In the genomic region with DNA sequence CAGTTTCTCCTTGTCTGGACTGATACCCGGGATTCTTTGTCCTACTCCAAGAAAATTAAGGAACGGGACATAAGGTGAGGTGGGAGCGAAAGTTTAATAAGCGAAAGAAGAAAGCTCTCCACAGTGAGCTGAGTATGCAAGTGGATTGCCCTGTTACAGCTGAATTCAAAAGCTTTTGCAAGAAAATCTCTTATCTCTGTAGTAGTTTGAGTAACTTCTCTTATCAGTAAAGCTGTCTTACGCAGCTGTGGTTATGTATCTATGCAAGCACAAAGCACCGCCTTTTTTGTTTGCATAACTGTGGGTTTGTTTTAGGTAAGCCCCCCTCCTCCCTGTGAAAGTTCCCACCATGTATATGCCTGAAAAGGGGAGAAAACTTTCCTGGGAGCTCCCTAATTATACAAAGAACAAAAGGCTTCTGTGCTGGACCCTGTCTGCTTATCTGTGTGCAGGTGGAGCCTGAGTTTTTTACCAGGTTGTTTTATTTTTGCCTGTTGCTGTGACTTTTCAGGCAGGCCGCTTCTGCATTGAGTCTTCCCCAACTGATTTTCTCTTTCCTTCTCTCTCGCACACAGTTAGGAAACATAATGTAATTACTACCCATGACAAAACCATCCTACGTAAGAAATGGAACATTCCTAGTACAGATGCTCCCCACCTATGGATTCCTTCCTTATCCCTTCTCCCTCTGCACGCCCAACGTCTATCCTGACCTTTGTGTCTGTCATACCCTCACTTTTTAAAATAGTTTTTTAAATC, we compare ENCODE assay signal across 1 cellular context.
TF ChIP-seq lines count a peak whose summit lies in the region.

No MANE protein-coding gene starts in this region.

TF ChIP-seq in K562, 482 proteins besides CTCF, POLR2A, EP300 and RAD21 (continues in another document):
- no peak for TF ChIP-seq ZNF239 (CRISPR knock-in tag; IDR thresholded peaks at IDR 0.05)
- no peak for TF ChIP-seq POU5F1 (IDR thresholded peaks at IDR 0.05; ENCODE audit: borderline replicate concordance, low read depth, low read length, partially characterized antibody)
- TF ChIP-seq ARHGAP35 (IDR thresholded peaks at IDR 0.05; ENCODE audit: partially characterized antibody): no peak
- TF ChIP-seq ZFPM2 (CRISPR knock-in tag; IDR thresholded peaks at IDR 0.05): no peak
- no peak for TF ChIP-seq HDAC8 (tag; IDR thresholded peaks at IDR 0.05)
- TF ChIP-seq ZNF197 (CRISPR knock-in tag; IDR thresholded peaks at IDR 0.05; ENCODE audit: low read depth): no peak
- TF ChIP-seq MAFF (IDR thresholded peaks at IDR 0.05; ENCODE audit: low read length): no peak
- no peak for TF ChIP-seq ZNF77 (CRISPR knock-in tag; IDR thresholded peaks at IDR 0.05)
- no peak for TF ChIP-seq NFE2 (IDR thresholded peaks at IDR 0.05; ENCODE audit: low read depth)
- no peak for TF ChIP-seq PHB (CRISPR knock-in tag; IDR thresholded peaks at IDR 0.05)
- no peak for TF ChIP-seq ELF1 (tag; IDR thresholded peaks at IDR 0.05)
- no peak for TF ChIP-seq ZNF445 (CRISPR knock-in tag; IDR thresholded peaks at IDR 0.05; ENCODE audit: low read depth)
- TF ChIP-seq ZFP30 (CRISPR knock-in tag; IDR thresholded peaks at IDR 0.05; ENCODE audit: borderline replicate concordance): no peak
- no peak for TF ChIP-seq ZNF232 (CRISPR knock-in tag; IDR thresholded peaks at IDR 0.05)
- no peak for TF ChIP-seq BDP1 (IDR thresholded peaks at IDR 0.05; ENCODE audit: insufficient read depth, insufficient read length)
- TF ChIP-seq, protein P1, sequence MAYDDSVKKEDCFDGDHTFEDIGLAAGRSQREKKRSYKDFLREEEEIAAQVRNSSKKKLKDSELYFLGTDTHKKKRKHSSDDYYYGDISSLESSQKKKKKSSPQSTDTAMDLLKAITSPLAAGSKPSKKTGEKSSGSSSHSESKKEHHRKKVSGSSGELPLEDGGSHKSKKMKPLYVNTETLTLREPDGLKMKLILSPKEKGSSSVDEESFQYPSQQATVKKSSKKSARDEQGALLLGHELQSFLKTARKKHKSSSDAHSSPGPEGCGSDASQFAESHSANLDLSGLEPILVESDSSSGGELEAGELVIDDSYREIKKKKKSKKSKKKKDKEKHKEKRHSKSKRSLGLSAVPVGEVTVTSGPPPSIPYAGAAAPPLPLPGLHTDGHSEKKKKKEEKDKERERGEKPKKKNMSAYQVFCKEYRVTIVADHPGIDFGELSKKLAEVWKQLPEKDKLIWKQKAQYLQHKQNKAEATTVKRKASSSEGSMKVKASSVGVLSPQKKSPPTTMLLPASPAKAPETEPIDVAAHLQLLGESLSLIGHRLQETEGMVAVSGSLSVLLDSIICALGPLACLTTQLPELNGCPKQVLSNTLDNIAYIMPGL (CRISPR knock-in tag; IDR thresholded peaks at IDR 0.05): no peak
- TF ChIP-seq, protein P2, sequence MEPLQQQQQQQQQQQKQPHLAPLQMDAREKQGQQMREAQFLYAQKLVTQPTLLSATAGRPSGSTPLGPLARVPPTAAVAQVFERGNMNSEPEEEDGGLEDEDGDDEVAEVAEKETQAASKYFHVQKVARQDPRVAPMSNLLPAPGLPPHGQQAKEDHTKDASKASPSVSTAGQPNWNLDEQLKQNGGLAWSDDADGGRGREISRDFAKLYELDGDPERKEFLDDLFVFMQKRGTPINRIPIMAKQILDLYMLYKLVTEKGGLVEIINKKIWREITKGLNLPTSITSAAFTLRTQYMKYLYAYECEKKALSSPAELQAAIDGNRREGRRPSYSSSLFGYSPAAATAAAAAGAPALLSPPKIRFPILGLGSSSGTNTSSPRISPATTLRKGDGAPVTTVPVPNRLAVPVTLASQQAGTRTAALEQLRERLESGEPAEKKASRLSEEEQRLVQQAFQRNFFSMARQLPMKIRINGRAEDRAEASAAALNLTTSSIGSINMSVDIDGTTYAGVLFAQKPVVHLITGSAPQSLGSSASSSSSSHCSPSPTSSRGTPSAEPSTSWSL (CRISPR knock-in tag; IDR thresholded peaks at IDR 0.05; ENCODE audit: borderline replicate concordance): no peak
- no peak for TF ChIP-seq TSC22D4 (tag; IDR thresholded peaks at IDR 0.05)
- TF ChIP-seq, protein P3, sequence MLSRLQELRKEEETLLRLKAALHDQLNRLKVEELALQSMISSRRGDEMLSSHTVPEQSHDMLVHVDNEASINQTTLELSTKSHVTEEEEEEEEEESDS (CRISPR knock-in tag; IDR thresholded peaks at IDR 0.05): no peak
- TF ChIP-seq, protein P4, sequence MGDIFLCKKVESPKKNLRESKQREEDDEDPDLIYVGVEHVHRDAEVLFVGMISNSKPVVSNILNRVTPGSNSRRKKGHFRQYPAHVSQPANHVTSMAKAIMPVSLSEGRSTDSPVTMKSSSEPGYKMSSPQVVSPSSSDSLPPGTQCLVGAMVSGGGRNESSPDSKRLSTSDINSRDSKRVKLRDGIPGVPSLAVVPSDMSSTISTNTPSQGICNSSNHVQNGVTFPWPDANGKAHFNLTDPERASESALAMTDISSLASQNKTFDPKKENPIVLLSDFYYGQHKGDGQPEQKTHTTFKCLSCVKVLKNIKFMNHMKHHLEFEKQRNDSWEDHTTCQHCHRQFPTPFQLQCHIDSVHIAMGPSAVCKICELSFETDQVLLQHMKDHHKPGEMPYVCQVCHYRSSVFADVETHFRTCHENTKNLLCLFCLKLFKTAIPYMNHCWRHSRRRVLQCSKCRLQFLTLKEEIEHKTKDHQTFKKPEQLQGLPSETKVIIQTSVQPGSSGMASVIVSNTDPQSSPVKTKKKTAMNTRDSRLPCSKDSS (IDR thresholded peaks at IDR 0.05; ENCODE audit: low read depth, partially characterized antibody): no peak
- no peak for TF ChIP-seq ZBTB8A (IDR thresholded peaks at IDR 0.05; ENCODE audit: partially characterized antibody)
- TF ChIP-seq, protein P5, sequence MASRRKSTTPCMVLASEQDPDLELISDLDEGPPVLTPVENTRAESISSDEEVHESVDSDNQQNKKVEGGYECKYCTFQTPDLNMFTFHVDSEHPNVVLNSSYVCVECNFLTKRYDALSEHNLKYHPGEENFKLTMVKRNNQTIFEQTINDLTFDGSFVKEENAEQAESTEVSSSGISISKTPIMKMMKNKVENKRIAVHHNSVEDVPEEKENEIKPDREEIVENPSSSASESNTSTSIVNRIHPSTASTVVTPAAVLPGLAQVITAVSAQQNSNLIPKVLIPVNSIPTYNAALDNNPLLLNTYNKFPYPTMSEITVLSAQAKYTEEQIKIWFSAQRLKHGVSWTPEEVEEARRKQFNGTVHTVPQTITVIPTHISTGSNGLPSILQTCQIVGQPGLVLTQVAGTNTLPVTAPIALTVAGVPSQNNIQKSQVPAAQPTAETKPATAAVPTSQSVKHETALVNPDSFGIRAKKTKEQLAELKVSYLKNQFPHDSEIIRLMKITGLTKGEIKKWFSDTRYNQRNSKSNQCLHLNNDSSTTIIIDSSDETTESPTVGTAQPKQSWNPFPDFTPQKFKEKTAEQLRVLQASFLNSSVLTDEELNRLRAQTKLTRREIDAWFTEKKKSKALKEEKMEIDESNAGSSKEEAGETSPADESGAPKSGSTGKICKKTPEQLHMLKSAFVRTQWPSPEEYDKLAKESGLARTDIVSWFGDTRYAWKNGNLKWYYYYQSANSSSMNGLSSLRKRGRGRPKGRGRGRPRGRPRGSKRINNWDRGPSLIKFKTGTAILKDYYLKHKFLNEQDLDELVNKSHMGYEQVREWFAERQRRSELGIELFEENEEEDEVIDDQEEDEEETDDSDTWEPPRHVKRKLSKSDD (conservative IDR thresholded peaks at IDR 0.05; ENCODE audit: low read length): no peak
- TF ChIP-seq KDM4B (IDR thresholded peaks at IDR 0.05; ENCODE audit: borderline replicate concordance in 2 of 2, low read depth in 1 of 2): no peak
- TF ChIP-seq POLR2H (tag; IDR thresholded peaks at IDR 0.05; ENCODE audit: low read depth): no peak
- no peak for TF ChIP-seq FOXK1 (CRISPR knock-in tag; IDR thresholded peaks at IDR 0.05; ENCODE audit: borderline replicate concordance)
- TF ChIP-seq TAF1 (IDR thresholded peaks at IDR 0.05; ENCODE audit: control insufficient read depth, extremely low read depth, insufficient read depth, low read length, severe bottlenecking): no peak
- TF ChIP-seq GTF3C2 (IDR thresholded peaks at IDR 0.05; ENCODE audit: borderline replicate concordance, extremely low read depth, insufficient read length): no peak
- no peak for TF ChIP-seq PCBP2 (IDR thresholded peaks at IDR 0.05; ENCODE audit: low read depth, low read length, poor library complexity, severe bottlenecking)
- TF ChIP-seq, protein P6, sequence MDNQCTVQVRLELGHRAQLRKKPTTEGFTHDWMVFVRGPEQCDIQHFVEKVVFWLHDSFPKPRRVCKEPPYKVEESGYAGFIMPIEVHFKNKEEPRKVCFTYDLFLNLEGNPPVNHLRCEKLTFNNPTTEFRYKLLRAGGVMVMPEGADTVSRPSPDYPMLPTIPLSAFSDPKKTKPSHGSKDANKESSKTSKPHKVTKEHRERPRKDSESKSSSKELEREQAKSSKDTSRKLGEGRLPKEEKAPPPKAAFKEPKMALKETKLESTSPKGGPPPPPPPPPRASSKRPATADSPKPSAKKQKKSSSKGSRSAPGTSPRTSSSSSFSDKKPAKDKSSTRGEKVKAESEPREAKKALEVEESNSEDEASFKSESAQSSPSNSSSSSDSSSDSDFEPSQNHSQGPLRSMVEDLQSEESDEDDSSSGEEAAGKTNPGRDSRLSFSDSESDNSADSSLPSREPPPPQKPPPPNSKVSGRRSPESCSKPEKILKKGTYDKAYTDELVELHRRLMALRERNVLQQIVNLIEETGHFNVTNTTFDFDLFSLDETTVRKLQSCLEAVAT (IDR thresholded peaks at IDR 0.05): peak in 1 of 2 experiments; percentile 52; a peak in 1 of 4 replicates
- no peak for TF ChIP-seq ZNF778 (CRISPR knock-in tag; IDR thresholded peaks at IDR 0.05)
- TF ChIP-seq CBFA2T2 (conservative IDR thresholded peaks at IDR 0.05): peak; percentile 78
- TF ChIP-seq C11orf30 (IDR thresholded peaks at IDR 0.05; ENCODE audit: low read depth): no peak
- TF ChIP-seq DPF2 (IDR thresholded peaks at IDR 0.05): peak; percentile 75
- TF ChIP-seq ZNF75A (CRISPR knock-in tag; IDR thresholded peaks at IDR 0.05): no peak
- peak; percentile 64; the same call in 1 of the 2 replicates for TF ChIP-seq HDAC2 (IDR thresholded peaks at IDR 0.05)
